Comparison of ENCODE assay signal across 8 cellular contexts in genomic region chr9:128656416-128657343, GRCh38. TPM values are rescaled to one million over a fixed set of nuclear protein-coding genes. Genes with fewer than 3 reads are reported as not detected.
A peak's percentile ranks its signal among the peaks of the same experiment; 100 is the strongest.
DNase-seq lines count a peak whose midpoint lies in the region; ATAC-seq and TF ChIP-seq lines count a peak whose summit lies in the region.

TSS of gene DYNC2I2 (minus strand) at chr9:128656847. CDS start at chr9:128656726, 121 bp downstream.

- TF ChIP-seq CTCF in GM06990 (IDR thresholded peaks at IDR 0.05; ENCODE audit: insufficient read depth, low read length, poor library complexity, severe bottlenecking) = no peak
- no peak for TF ChIP-seq CTCF in glutamatergic neuron (IDR thresholded peaks at IDR 0.05; ENCODE audit: partially characterized antibody, unreplicated experiment)
- TF ChIP-seq CTCF in osteoblast (IDR thresholded peaks at IDR 0.05; ENCODE audit: extremely low read depth, low read depth, low read length) = no peak
- peak in 1 of 3 experiments; percentile 9 for TF ChIP-seq CTCF in testis (IDR thresholded peaks at IDR 0.05)

- peak; percentile 67 for ATAC-seq in HG02571 (IDR thresholded peaks at IDR 0.05; ENCODE audit: unreplicated experiment)
- peak; percentile 99 for ATAC-seq in activated naive CD4-positive, alpha-beta T cell treated with anti-CD3 and anti-CD28 coated beads, Interleukin-2, amount 50 U/mL, for 72 hours

- H3K4me3 ChIP-seq in GM06990 (replicated peaks; ENCODE audit: low read depth, low read length) = peak within 1 kb of the TSS; percentile 70
- peak within 1 kb of the TSS; percentile 93 for H3K4me3 ChIP-seq in osteoblast (ENCODE audit: insufficient read depth, low read length)
- peak within 1 kb of the TSS; percentile 66 to 76 for H3K4me3 ChIP-seq in testis

- H3K36me3 ChIP-seq in GM06990 (ENCODE audit: control insufficient read depth, insufficient read depth, low read length) = no peaks in the 10 kb centered on the region
- no peaks in the 10 kb centered on the region for H3K36me3 ChIP-seq in osteoblast (ENCODE audit: insufficient read depth, low read length)
- no peaks in the 10 kb centered on the region for H3K36me3 ChIP-seq in testis (ENCODE audit: low read depth, missing control alignments)

- H3K79me2 ChIP-seq in osteoblast (ENCODE audit: insufficient read depth, low read length) = no peaks in the 10 kb centered on the region

- no peaks in the 10 kb centered on the region for H4K20me1 ChIP-seq in osteoblast (ENCODE audit: insufficient read depth, low read length)

- no peaks in the 10 kb centered on the region for H3K9me3 Mint-ChIP-seq in activated naive CD4-positive, alpha-beta T cell treated with anti-CD3 and anti-CD28 coated beads, Interleukin-2, amount 50 U/mL, for 72 hours
- H3K9me3 Mint-ChIP-seq in glutamatergic neuron (ENCODE audit: unreplicated experiment) = no peaks in the 10 kb centered on the region

- H3K9me3 ChIP-seq in osteoblast (ENCODE audit: low read depth, low read length) (no peaks in the 10 kb centered on the region), testis (no peaks in the 10 kb centered on the region)

- no peak for TF ChIP-seq POLR2A in testis (IDR thresholded peaks at IDR 0.05)

- H3K27ac ChIP-seq in osteoblast (ENCODE audit: low read depth, low read length) (peak within 1 kb of the TSS; percentile 99), testis (peak within 1 kb of the TSS; percentile 99)

- H2AFZ ChIP-seq in osteoblast (ENCODE audit: low read length) = peak within 1 kb of the TSS; percentile 97

- H3K27me3 Mint-ChIP-seq in glutamatergic neuron (ENCODE audit: unreplicated experiment) = peaks cover 4% of the 10 kb centered on the region

- WGBS in testis, 2 donors = 1% methylated on average over 69 to 85 of the region's 86 CpGs

- H3K27ac Mint-ChIP-seq in activated naive CD4-positive, alpha-beta T cell treated with anti-CD3 and anti-CD28 coated beads, Interleukin-2, amount 50 U/mL, for 72 hours = peak within 1 kb of the TSS; percentile 95 to 100
- peak within 1 kb of the TSS; percentile 100 for H3K27ac Mint-ChIP-seq in glutamatergic neuron (ENCODE audit: unreplicated experiment)

- H3K4me3 Mint-ChIP-seq in glutamatergic neuron (ENCODE audit: unreplicated experiment) = peak within 1 kb of the TSS; percentile 95

- intact Hi-C loops in testis (cut with DNase I; ENCODE audit: low total_unique reads) = no loop called here

- H3K27me3 ChIP-seq in GM06990 (replicated peaks; ENCODE audit: control insufficient read depth, insufficient read depth, low read length) = no peaks in the 10 kb centered on the region
- no peaks in the 10 kb centered on the region for H3K27me3 ChIP-seq in osteoblast (ENCODE audit: insufficient read depth, low read length)
- no peaks in the 10 kb centered on the region for H3K27me3 ChIP-seq in testis

- no peaks in the 10 kb centered on the region for H3K4me1 Mint-ChIP-seq in glutamatergic neuron (ENCODE audit: low read depth, unreplicated experiment)

- DNase-seq in GM06990 (ENCODE audit: extremely low read depth, insufficient read length) (peak; percentile 87), NCI-H1092 (lab: John Stamatoyannopoulos, UW) (peak; percentile 90), SKM-1 (lab: John Stamatoyannopoulos, UW; ENCODE audit: unreplicated experiment) (peak; percentile 87), glutamatergic neuron (peak; percentile 96), osteoblast (ENCODE audit: insufficient read length, low spot score, missing footprints) (peak; percentile 100), testis (peak; percentile 97)
- DNase-seq in activated naive CD4-positive, alpha-beta T cell treated with anti-CD3 and anti-CD28 coated beads, Interleukin-2, amount 50 U/mL, for 72 hours (ENCODE audit: low spot score in 2 of 2) = peak; percentile 97

- peaks cover 5 to 6% of the 10 kb centered on the region in 2 donors for H3K36me3 Mint-ChIP-seq in activated naive CD4-positive, alpha-beta T cell treated with anti-CD3 and anti-CD28 coated beads, Interleukin-2, amount 50 U/mL, for 72 hours
- no peaks in the 10 kb centered on the region for H3K36me3 Mint-ChIP-seq in glutamatergic neuron (ENCODE audit: unreplicated experiment)

- H3K4me2 ChIP-seq in osteoblast (ENCODE audit: insufficient read depth, low read length) = peak within 1 kb of the TSS; percentile 97

- H3K4me1 ChIP-seq in osteoblast (ENCODE audit: insufficient read depth, low read length) (peaks cover 2% of the 10 kb centered on the region), testis (peaks cover 3% of the 10 kb centered on the region)

RNA-seq across cellular contexts. Expression of gene DYNC2I2, which starts in this region (rescaled TPM):
- 10 to 100 TPM; 22.2 to 27.3 TPM for total RNA-seq in activated naive CD4-positive, alpha-beta T cell treated with anti-CD3 and anti-CD28 coated beads, Interleukin-2, amount 50 U/mL, for 72 hours
- total RNA-seq in glutamatergic neuron (ENCODE audit: unreplicated experiment) = 15.0 TPM
- total RNA-seq in osteoblast = 51.3 and 52.1 TPM in 2 replicates
- total RNA-seq in testis = 10 to 100 TPM; 78.4 to 96.7 TPM
- 102 TPM for polyA plus RNA-seq in testis (ENCODE audit: insufficient read depth, low read depth, low replicate concordance)

Comparison
In these comparisons a context has a peak if more than half of its experiments do, and no peak if none do; other contexts are left out.
1. Peak in every context shown above with its lines: DNase-seq, ATAC-seq, H3K4me3 ChIP-seq and H3K27ac ChIP-seq.